Comparison of ENCODE assay signal across 9 cellular contexts in genomic region chr15:74789741-74790079, GRCh38. TPM values are rescaled to one million over a fixed set of nuclear protein-coding genes. Genes with fewer than 3 reads are reported as not detected.
DNase-seq lines count a peak whose midpoint lies in the region; FAIRE-seq and TF ChIP-seq lines count a peak whose summit lies in the region.
"Had no signal": no experiment of that assay in that cellular context is flagged by ENCODE, and none has a peak within 500 bp of the region (broad histone marks: within the 10 kb centered on the region; RNA-seq: fewer than 3 reads in every experiment).

No MANE protein-coding gene starts in this region.

- no peaks in the 10 kb centered on the region for H3K9me3 ChIP-seq in SK-N-MC (ENCODE audit: low read depth, low read length)
- no peaks in the 10 kb centered on the region for H3K9me3 ChIP-seq in fibroblast of lung (ENCODE audit: control insufficient read depth, insufficient read depth, low read depth, low read length)
- no peaks in the 10 kb centered on the region for H3K9me3 ChIP-seq in small intestine (ENCODE audit: control insufficient read depth, low read depth)
- H3K9me3 ChIP-seq: HAP-1 had no signal

- peak overlapping the region; percentile 23 for H3K4me2 ChIP-seq in fibroblast of lung (ENCODE audit: extremely low read depth, insufficient read depth, low read length)

- H3K4me1 ChIP-seq in fibroblast of lung (ENCODE audit: control insufficient read depth, extremely low read depth, insufficient read depth, low read length), result peaks cover 59% of the 10 kb centered on the region
- H3K4me1 ChIP-seq in small intestine (ENCODE audit: control insufficient read depth in 2 of 2, insufficient read depth in 1 of 2, low read depth in 1 of 2, low read length in 1 of 2), result peaks cover 7 to 39% of the 10 kb centered on the region in 2 donors

- no peak for TF ChIP-seq CTCF in GM12864 (IDR thresholded peaks at IDR 0.05; ENCODE audit: low read depth, low read length, missing control alignments)
- TF ChIP-seq CTCF in fibroblast of lung (conservative IDR thresholded peaks at IDR 0.05 in 1 of 2, IDR thresholded peaks at IDR 0.05 in 1 of 2; ENCODE audit: low read depth in 1 of 2, low read length in 2 of 2), result no peak

- H2AFZ ChIP-seq in fibroblast of lung (ENCODE audit: low read length), result no peak overlapping the region

- peaks cover 79% of the 10 kb centered on the region for H3K79me2 ChIP-seq in fibroblast of lung (ENCODE audit: control insufficient read depth, insufficient read depth, low read length)

- no peak for FAIRE-seq in small intestine (lab: Jason Lieb, UNC)

- no peak overlapping the region for H3K9ac ChIP-seq in SK-N-MC (ENCODE audit: insufficient read length)
- peak overlapping the region; percentile 20 for H3K9ac ChIP-seq in fibroblast of lung (ENCODE audit: insufficient read depth, low read length)

- H3K36me3 ChIP-seq in SK-N-MC (ENCODE audit: insufficient read depth, low read length) (no peaks in the 10 kb centered on the region; the same call in 1 of the 2 replicates), fibroblast of lung (ENCODE audit: control insufficient read depth, insufficient read depth, low read length) (no peaks in the 10 kb centered on the region), small intestine (ENCODE audit: control insufficient read depth in 2 of 2, insufficient read depth in 2 of 2, low read length in 2 of 2) (no peaks in the 10 kb centered on the region), H7 (replicated peaks; ENCODE audit: control insufficient read depth, insufficient read depth, low read length) (no peaks in the 10 kb centered on the region)

- DNase-seq in GM12864 (ENCODE audit: low read depth) (no peak), SK-N-MC (ENCODE audit: low read depth, low spot score) (no peak), fibroblast of lung (ENCODE audit: low read depth in 2 of 2) (no peak), small intestine (peak; percentile 47), NCI-H1694 (lab: John Stamatoyannopoulos, UW) (no peak), H7 (no peak)
- no peak for DNase-seq in NK-92 treated with Interleukin-12 subunit alpha and Interleukin-12 subunit beta, amount 100 ng/mL, for 24 hours (lab: John Stamatoyannopoulos, UW)
- DNase-seq in activated CD4-positive, CD25-positive, alpha-beta regulatory T cell treated with anti-CD3 and anti-CD28 coated beads, Interleukin-2, amount 50 U/mL, for 72 hours, result no peak

- WGBS in small intestine, 3 donors, result 10 to 13% (median 11%) methylated on average over 3 of the region's 3 CpGs

- no peaks in the 10 kb centered on the region for H4K20me1 ChIP-seq in fibroblast of lung (ENCODE audit: control insufficient read depth, extremely low read depth, insufficient read depth, low read length)

- H3K4me3 ChIP-seq in GM12864 (ENCODE audit: low read depth, low read length), result peak overlapping the region; percentile 62
- H3K4me3 ChIP-seq in SK-N-MC, result no peak overlapping the region
- H3K4me3 ChIP-seq in fibroblast of lung (replicated peaks in 1 of 4; ENCODE audit: control extremely low read depth in 1 of 4, insufficient read depth in 1 of 4, low read depth in 3 of 4, low read length in 4 of 4), result no peak overlapping the region
- H3K4me3 ChIP-seq in small intestine (ENCODE audit: low read depth in 1 of 2, low read length in 2 of 2), result no peak overlapping the region
- H3K4me3 ChIP-seq in H7 (ENCODE audit: insufficient read depth, low read depth, low read length), result no peak overlapping the region
- H3K4me3 ChIP-seq: HAP-1 had no signal

- H3K27ac ChIP-seq in SK-N-MC (0 out of 2 replicates have a peak overlapping the region, but pooled peaks have one; percentile 25), fibroblast of lung (ENCODE audit: insufficient read depth, low read length) (peak overlapping the region; percentile 59), small intestine (ENCODE audit: low read depth in 1 of 2, low read length in 1 of 2) (peak overlapping the region; percentile 68 to 84)

- H3K27me3 ChIP-seq in fibroblast of lung (ENCODE audit: control insufficient read depth, insufficient read depth, low read length) (no peaks in the 10 kb centered on the region), small intestine (ENCODE audit: control insufficient read depth in 2 of 2, insufficient read depth in 2 of 2, low read length in 2 of 2) (no peaks in the 10 kb centered on the region), H7 (ENCODE audit: control insufficient read depth, insufficient read depth, low read length) (no peaks in the 10 kb centered on the region; the same call in 1 of the 2 replicates)

RNA-seq across cellular contexts. Expression of gene CSK, which starts 7.8 kb away (rescaled TPM):
- total RNA-seq in fibroblast of lung, result 16.2 and 22.0 TPM in 2 replicates
- polyA plus RNA-seq in fibroblast of lung (21.5 and 28.2 TPM in 2 replicates), small intestine (10 to 100 TPM; 39.4 to 76.8 (median 47.4) TPM)
- 38.7 and 47.7 TPM in 2 replicates for polyA plus RNA-seq in fibroblast of lung (2012)
- 61.0 and 91.1 TPM in 2 replicates for polyA minus RNA-seq in fibroblast of lung (ENCODE audit: low replicate concordance)
- 31.8 and 34.8 TPM in 2 replicates for total RNA-seq in H7 (2014; rRNA removed; shearing (Covaris generic))

RNA-seq across cellular contexts. Expression of gene LMAN1L, which starts 22.9 kb away (rescaled TPM):
- total RNA-seq in fibroblast of lung, result not detected in 2 replicates
- polyA plus RNA-seq in fibroblast of lung, result not detected in 2 replicates
- polyA plus RNA-seq in fibroblast of lung (2012), result not detected in 2 replicates
- polyA minus RNA-seq in fibroblast of lung (ENCODE audit: low replicate concordance), result not detected in 2 replicates
- under 1 TPM in 1 of 3 donors, not detected in 2; 0.46 TPM for polyA plus RNA-seq in small intestine
- not detected in 2 replicates for total RNA-seq in H7 (2014; rRNA removed; shearing (Covaris generic))

RNA-seq across cellular contexts. Expression of gene CPLX3, which starts 36.7 kb away (rescaled TPM):
- total RNA-seq in fibroblast of lung, result not detected in 2 replicates
- polyA plus RNA-seq in fibroblast of lung, result not detected in 2 replicates
- not detected in 2 replicates for polyA plus RNA-seq in fibroblast of lung (2012)
- polyA minus RNA-seq in fibroblast of lung (ENCODE audit: low replicate concordance), result not detected in 2 replicates
- polyA plus RNA-seq in small intestine, result 1 to 10 TPM in 1 of 3 donors, not detected in 2; 1.1 TPM
- total RNA-seq in H7 (2014; rRNA removed; shearing (Covaris generic)), result 0.03 TPM in 1 of 2 replicates, not detected in the other

RNA-seq across cellular contexts. Expression of gene CYP1A2, which starts 41.1 kb away (rescaled TPM):
- total RNA-seq in fibroblast of lung, result not detected in 2 replicates
- polyA plus RNA-seq in fibroblast of lung, result not detected in 2 replicates
- not detected in 2 replicates for polyA plus RNA-seq in fibroblast of lung (2012)
- polyA minus RNA-seq in fibroblast of lung (ENCODE audit: low replicate concordance), result not detected in 2 replicates
- polyA plus RNA-seq in small intestine, result not detected
- not detected in 2 replicates for total RNA-seq in H7 (2014; rRNA removed; shearing (Covaris generic))

RNA-seq across cellular contexts. Expression of gene ULK3, which starts 53.2 kb away (rescaled TPM):
- 8.8 and 11.8 TPM in 2 replicates for total RNA-seq in fibroblast of lung
- polyA plus RNA-seq in fibroblast of lung (11.4 and 14.6 TPM in 2 replicates), small intestine (100 to 1,000 TPM in 1 of 3 donors, 10 to 100 TPM in 2; 38.2 to 111 (median 71.1) TPM)
- 8.5 and 24.2 TPM in 2 replicates for polyA plus RNA-seq in fibroblast of lung (2012)
- polyA minus RNA-seq in fibroblast of lung (ENCODE audit: low replicate concordance), result 16.7 and 51.2 TPM in 2 replicates
- 20.9 and 30.4 TPM in 2 replicates for total RNA-seq in H7 (2014; rRNA removed; shearing (Covaris generic))

Comparison
In these comparisons a context has a peak if more than half of its experiments do, and no peak if none do; other contexts are left out.
1. H3K27ac ChIP-seq: peak in every context shown above with its lines; median percentile 76 in small intestine; 59 in fibroblast of lung; 25 in SK-N-MC.